Comparison of ENCODE assay signal across 1 cellular context in genomic region chr16:87339086-87339723, GRCh38.
TF ChIP-seq lines count a peak whose summit lies in the region.

No MANE protein-coding gene starts in this region.

TF ChIP-seq in HepG2, 621 proteins besides CTCF, POLR2A, EP300 and RAD21:
- TF ChIP-seq NR2F1 (CRISPR knock-in tag; IDR thresholded peaks at IDR 0.05): 0 out of 4 replicates have a peak, but pooled peaks of 1 of the 2 experiments have one; percentile 18
- TF ChIP-seq, protein P1, sequence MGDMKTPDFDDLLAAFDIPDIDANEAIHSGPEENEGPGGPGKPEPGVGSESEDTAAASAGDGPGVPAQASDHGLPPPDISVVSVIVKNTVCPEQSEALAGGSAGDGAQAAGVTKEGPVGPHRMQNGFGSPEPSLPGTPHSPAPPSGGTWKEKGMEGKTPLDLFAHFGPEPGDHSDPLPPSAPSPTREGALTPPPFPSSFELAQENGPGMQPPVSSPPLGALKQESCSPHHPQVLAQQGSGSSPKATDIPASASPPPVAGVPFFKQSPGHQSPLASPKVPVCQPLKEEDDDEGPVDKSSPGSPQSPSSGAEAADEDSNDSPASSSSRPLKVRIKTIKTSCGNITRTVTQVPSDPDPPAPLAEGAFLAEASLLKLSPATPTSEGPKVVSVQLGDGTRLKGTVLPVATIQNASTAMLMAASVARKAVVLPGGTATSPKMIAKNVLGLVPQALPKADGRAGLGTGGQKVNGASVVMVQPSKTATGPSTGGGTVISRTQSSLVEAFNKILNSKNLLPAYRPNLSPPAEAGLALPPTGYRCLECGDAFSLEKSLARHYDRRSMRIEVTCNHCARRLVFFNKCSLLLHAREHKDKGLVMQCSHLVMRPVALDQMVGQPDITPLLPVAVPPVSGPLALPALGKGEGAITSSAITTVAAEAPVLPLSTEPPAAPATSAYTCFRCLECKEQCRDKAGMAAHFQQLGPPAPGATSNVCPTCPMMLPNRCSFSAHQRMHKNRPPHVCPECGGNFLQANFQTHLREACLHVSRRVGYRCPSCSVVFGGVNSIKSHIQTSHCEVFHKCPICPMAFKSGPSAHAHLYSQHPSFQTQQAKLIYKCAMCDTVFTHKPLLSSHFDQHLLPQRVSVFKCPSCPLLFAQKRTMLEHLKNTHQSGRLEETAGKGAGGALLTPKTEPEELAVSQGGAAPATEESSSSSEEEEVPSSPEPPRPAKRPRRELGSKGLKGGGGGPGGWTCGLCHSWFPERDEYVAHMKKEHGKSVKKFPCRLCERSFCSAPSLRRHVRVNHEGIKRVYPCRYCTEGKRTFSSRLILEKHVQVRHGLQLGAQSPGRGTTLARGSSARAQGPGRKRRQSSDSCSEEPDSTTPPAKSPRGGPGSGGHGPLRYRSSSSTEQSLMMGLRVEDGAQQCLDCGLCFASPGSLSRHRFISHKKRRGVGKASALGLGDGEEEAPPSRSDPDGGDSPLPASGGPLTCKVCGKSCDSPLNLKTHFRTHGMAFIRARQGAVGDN (CRISPR knock-in tag; IDR thresholded peaks at IDR 0.05): peak; percentile 38; the same call in 1 of the 2 replicates
- TF ChIP-seq ZNF724P (CRISPR knock-in tag; IDR thresholded peaks at IDR 0.05; ENCODE audit: borderline replicate concordance): 0 out of 2 replicates have a peak, but pooled peaks have one; percentile 31
- TF ChIP-seq, protein P2, sequence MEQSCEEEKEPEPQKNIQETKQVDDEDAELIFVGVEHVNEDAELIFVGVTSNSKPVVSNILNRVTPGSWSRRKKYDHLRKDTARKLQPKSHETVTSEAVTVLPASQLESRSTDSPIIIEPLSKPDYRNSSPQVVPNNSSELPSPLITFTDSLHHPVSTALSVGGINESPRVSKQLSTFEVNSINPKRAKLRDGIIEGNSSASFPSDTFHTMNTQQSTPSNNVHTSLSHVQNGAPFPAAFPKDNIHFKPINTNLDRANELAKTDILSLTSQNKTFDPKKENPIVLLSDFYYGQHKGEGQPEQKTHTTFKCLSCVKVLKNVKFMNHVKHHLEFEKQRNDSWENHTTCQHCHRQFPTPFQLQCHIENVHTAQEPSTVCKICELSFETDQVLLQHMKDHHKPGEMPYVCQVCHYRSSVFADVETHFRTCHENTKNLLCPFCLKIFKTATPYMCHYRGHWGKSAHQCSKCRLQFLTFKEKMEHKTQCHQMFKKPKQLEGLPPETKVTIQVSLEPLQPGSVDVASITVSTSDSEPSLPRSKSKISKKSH (CRISPR knock-in tag; IDR thresholded peaks at IDR 0.05; ENCODE audit: borderline replicate concordance): 0 out of 2 replicates have a peak, but pooled peaks have one; percentile 30
- TF ChIP-seq, protein P3, sequence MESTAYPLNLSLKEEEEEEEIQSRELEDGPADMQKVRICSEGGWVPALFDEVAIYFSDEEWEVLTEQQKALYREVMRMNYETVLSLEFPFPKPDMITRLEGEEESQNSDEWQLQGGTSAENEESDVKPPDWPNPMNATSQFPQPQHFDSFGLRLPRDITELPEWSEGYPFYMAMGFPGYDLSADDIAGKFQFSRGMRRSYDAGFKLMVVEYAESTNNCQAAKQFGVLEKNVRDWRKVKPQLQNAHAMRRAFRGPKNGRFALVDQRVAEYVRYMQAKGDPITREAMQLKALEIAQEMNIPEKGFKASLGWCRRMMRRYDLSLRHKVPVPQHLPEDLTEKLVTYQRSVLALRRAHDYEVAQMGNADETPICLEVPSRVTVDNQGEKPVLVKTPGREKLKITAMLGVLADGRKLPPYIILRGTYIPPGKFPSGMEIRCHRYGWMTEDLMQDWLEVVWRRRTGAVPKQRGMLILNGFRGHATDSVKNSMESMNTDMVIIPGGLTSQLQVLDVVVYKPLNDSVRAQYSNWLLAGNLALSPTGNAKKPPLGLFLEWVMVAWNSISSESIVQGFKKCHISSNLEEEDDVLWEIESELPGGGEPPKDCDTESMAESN (CRISPR knock-in tag; conservative IDR thresholded peaks at IDR 0.05): 0 out of 2 replicates have a peak, but pooled peaks have one; percentile 35
- TF ChIP-seq TGIF2 (CRISPR knock-in tag; IDR thresholded peaks at IDR 0.05): no peak
- peak; percentile 80; the same call in 1 of the 2 replicates for TF ChIP-seq SSRP1 (CRISPR knock-in tag; IDR thresholded peaks at IDR 0.05)
- TF ChIP-seq, protein P4, sequence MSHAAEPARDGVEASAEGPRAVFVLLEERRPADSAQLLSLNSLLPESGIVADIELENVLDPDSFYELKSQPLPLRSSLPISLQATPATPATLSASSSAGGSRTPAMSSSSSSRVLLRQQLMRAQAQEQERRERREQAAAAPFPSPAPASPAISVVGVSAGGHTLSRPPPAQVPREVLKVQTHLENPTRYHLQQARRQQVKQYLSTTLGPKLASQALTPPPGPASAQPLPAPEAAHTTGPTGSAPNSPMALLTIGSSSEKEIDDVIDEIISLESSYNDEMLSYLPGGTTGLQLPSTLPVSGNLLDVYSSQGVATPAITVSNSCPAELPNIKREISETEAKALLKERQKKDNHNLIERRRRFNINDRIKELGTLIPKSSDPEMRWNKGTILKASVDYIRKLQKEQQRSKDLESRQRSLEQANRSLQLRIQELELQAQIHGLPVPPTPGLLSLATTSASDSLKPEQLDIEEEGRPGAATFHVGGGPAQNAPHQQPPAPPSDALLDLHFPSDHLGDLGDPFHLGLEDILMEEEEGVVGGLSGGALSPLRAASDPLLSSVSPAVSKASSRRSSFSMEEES (CRISPR knock-in tag; IDR thresholded peaks at IDR 0.05): no peak
- TF ChIP-seq ZUFSP (CRISPR knock-in tag; IDR thresholded peaks at IDR 0.05; ENCODE audit: borderline replicate concordance): no peak
- TF ChIP-seq ZFP36L1 (CRISPR knock-in tag; IDR thresholded peaks at IDR 0.05): no peak
- TF ChIP-seq ZNF256 (CRISPR knock-in tag; conservative IDR thresholded peaks at IDR 0.05): no peak
- TF ChIP-seq NRL (CRISPR knock-in tag; IDR thresholded peaks at IDR 0.05; ENCODE audit: borderline replicate concordance): peak; percentile 33; the same call in 1 of the 2 replicates
- TF ChIP-seq RARG (CRISPR knock-in tag; IDR thresholded peaks at IDR 0.05; ENCODE audit: low read depth): no peak
- peak; percentile 53 for TF ChIP-seq TEAD3 (CRISPR knock-in tag; optimal IDR thresholded peaks at IDR 0.05; ENCODE audit: borderline replicate concordance)
- no peak for TF ChIP-seq RAD51 (IDR thresholded peaks at IDR 0.05; ENCODE audit: borderline replicate concordance)
- TF ChIP-seq RBAK (CRISPR knock-in tag; IDR thresholded peaks at IDR 0.05): no peak
- peak; percentile 73 for TF ChIP-seq AGO2 (optimal IDR thresholded peaks at IDR 0.05; ENCODE audit: low read depth, low read length)
